24 cellular contexts compared by ENCODE assay signal in genomic region chr2:6923319-6923718, GRCh38. TPM values are rescaled to one million over a fixed set of nuclear protein-coding genes. Genes with fewer than 3 reads are reported as not detected.
A peak's percentile ranks its signal among the peaks of the same experiment; 100 is the strongest.
DNase-seq lines count a peak whose midpoint lies in the region; ATAC-seq and TF ChIP-seq lines count a peak whose summit lies in the region.
"Had no signal": no experiment of that assay in that cellular context is flagged by ENCODE, and none has a peak within 500 bp of the region (broad histone marks: within the 10 kb centered on the region; RNA-seq: fewer than 3 reads in every experiment).

No MANE protein-coding gene starts in this region.

- H3K27me3 ChIP-seq in right cardiac atrium (ENCODE audit: control insufficient read depth, insufficient read depth), result no peaks in the 10 kb centered on the region
- H3K27me3 ChIP-seq in right atrium auricular region, result no peaks in the 10 kb centered on the region

- H3K9me3 Mint-ChIP-seq in brain (peaks cover 0 to 7% (median 0%) of the 10 kb centered on the region in 5 experiments), mesothelial cell of epicardium (no peaks in the 10 kb centered on the region)
- H3K9me3 Mint-ChIP-seq: dendritic cell treated with granulocyte-macrophage colony-stimulating factor and Interleukin-4, amounts not matched to agents 40 ng/mL and 50 ng/mL, for 4 days had no signal

- H3K9me3 ChIP-seq in right cardiac atrium (ENCODE audit: control insufficient read depth, low read length) (no peaks in the 10 kb centered on the region), right atrium auricular region (no peaks in the 10 kb centered on the region)
- H3K9me3 ChIP-seq: lower lobe of right lung had no signal

- DNase-seq in right cardiac atrium (no peak), right atrium auricular region (ENCODE audit: low spot score) (no peak), mesothelial cell of epicardium (ENCODE audit: low spot score in 2 of 2, unreplicated experiment in 2 of 2) (no peak), superior temporal gyrus (ENCODE audit: extremely low spot score) (peak; percentile 56), NCI-H2029 treated with DMSO at 0.1 percent for 48 hours (lab: John Stamatoyannopoulos, UW) (no peak), T1000 (lab: John Stamatoyannopoulos, UW) (no peak)
- DNase-seq: activated CD4-positive, alpha-beta memory T cell treated with anti-CD3 and anti-CD28 coated beads for 36 hours; activated effector memory CD4-positive, alpha-beta T cell treated with anti-CD3 and anti-CD28 coated beads, Interleukin-2, amount 50 U/mL, for 16 hours; kidney; lower lobe of right lung; NCI-H1048; NCI-H187 treated with DMSO at 0.1 percent for 48 hours; NCI-H2227 treated with DMSO at 0.1 percent for 48 hours; NCI-H774; retina; RPMI8226; stimulated activated CD4-positive, alpha-beta T cell treated with anti-CD3 and anti-CD28 coated beads, Interleukin-4, amount 100 ng/mL, for 24 hours; stimulated activated naive CD4-positive, alpha-beta T cell had no signal

- TF ChIP-seq CTCF in right atrium auricular region (IDR thresholded peaks at IDR 0.05) (no peak), brain (conservative IDR thresholded peaks at IDR 0.05) (no peak), mesothelial cell of epicardium (IDR thresholded peaks at IDR 0.05; ENCODE audit: unreplicated experiment) (no peak)

- H3K27ac ChIP-seq in right cardiac atrium (ENCODE audit: low read length) (no peak overlapping the region), right atrium auricular region (no peak overlapping the region)
- H3K27ac ChIP-seq: lower lobe of right lung had no signal

- H3K4me1 Mint-ChIP-seq in brain (peaks cover 94% of the 10 kb centered on the region), mesothelial cell of epicardium (peaks cover 86% of the 10 kb centered on the region)

- peak overlapping the region; percentile 48 to 84 (median 75) for H3K27ac Mint-ChIP-seq in brain
- peak overlapping the region; percentile 13 for H3K27ac Mint-ChIP-seq in mesothelial cell of epicardium
- H3K27ac Mint-ChIP-seq: activated CD4-positive, alpha-beta memory T cell treated with anti-CD3 and anti-CD28 coated beads for 36 hours; dendritic cell treated with granulocyte-macrophage colony-stimulating factor and Interleukin-4, amounts not matched to agents 40 ng/mL and 50 ng/mL, for 4 days; T-helper 1 cell treated with Interleukin-12 subunit alpha and Interleukin-12 subunit beta and Interleukin-4 antibody, amounts not matched to agents 30 μg/mL and 1 μg/mL, for 36 hours; WTC11 had no signal

- H3K4me3 Mint-ChIP-seq in brain, result peak overlapping the region in 4 of 5 experiments; percentile 4 to 45 (median 42)
- no peak overlapping the region for H3K4me3 Mint-ChIP-seq in mesothelial cell of epicardium
- H3K4me3 Mint-ChIP-seq: activated CD4-positive, alpha-beta memory T cell treated with anti-CD3 and anti-CD28 coated beads for 36 hours; dendritic cell treated with granulocyte-macrophage colony-stimulating factor and Interleukin-4, amounts not matched to agents 40 ng/mL and 50 ng/mL, for 4 days; T-helper 1 cell treated with Interleukin-12 subunit alpha and Interleukin-12 subunit beta and Interleukin-4 antibody, amounts not matched to agents 30 μg/mL and 1 μg/mL, for 36 hours; WTC11 had no signal

- H3K36me3 Mint-ChIP-seq in brain, result peaks cover 41% of the 10 kb centered on the region
- H3K36me3 Mint-ChIP-seq in mesothelial cell of epicardium, result peaks cover 2% of the 10 kb centered on the region

- H3K4me1 ChIP-seq in right cardiac atrium (ENCODE audit: control insufficient read depth, insufficient read depth, low read length) (peaks cover 13% of the 10 kb centered on the region), right atrium auricular region (peaks cover 0 to 47% of the 10 kb centered on the region in 2 donors)

- WGBS in right cardiac atrium, result 67% methylated on average over 10 of the region's 10 CpGs

- peak; percentile 28 to 37 for ATAC-seq in right cardiac atrium
- ATAC-seq in GM21576 (IDR thresholded peaks at IDR 0.05; ENCODE audit: unreplicated experiment), result no peak
- ATAC-seq: lower lobe of right lung, WTC11 had no signal

- H3K4me3 ChIP-seq in right cardiac atrium (ENCODE audit: low read length), result no peak overlapping the region
- no peak overlapping the region for H3K4me3 ChIP-seq in right atrium auricular region
- H3K4me3 ChIP-seq: lower lobe of right lung had no signal

- peaks cover 1% of the 10 kb centered on the region for H3K27me3 Mint-ChIP-seq in brain
- no peaks in the 10 kb centered on the region for H3K27me3 Mint-ChIP-seq in mesothelial cell of epicardium (ENCODE audit: low read depth)
- H3K27me3 Mint-ChIP-seq: activated CD4-positive, alpha-beta memory T cell treated with anti-CD3 and anti-CD28 coated beads for 36 hours had no signal

- H3K36me3 ChIP-seq in right atrium auricular region, result no peaks in the 10 kb centered on the region
- H3K36me3 ChIP-seq: lower lobe of right lung had no signal

- intact Hi-C loops in right cardiac atrium (cut with DNase I), result no loop called here

RNA-seq across cellular contexts. Expression of gene RNF144A, which starts 6.1 kb away (rescaled TPM):
- total RNA-seq in right cardiac atrium, result 10 to 100 TPM in 3 of 4 donors, 1 to 10 TPM in 1; 5.9 to 14.3 (median 10.5) TPM
- 4.7 TPM for polyA plus RNA-seq in right cardiac atrium
- total RNA-seq in right atrium auricular region, result 10 to 100 TPM in 1 of 2 donors, 1 to 10 TPM in 1; 8.2 to 12.6 TPM
- polyA plus RNA-seq in brain (ENCODE audit: insufficient read depth, low read depth, low replicate concordance), result 27.5 TPM
- total RNA-seq in mesothelial cell of epicardium, result 52.3 to 54.4 TPM (median 52.8 TPM) in 3 replicates

RNA-seq across cellular contexts. Expression of gene RSAD2, which starts 45.7 kb away (rescaled TPM):
- 1 to 10 TPM; 1.6 to 6.4 (median 5.0) TPM for total RNA-seq in right cardiac atrium
- polyA plus RNA-seq in right cardiac atrium, result 3.0 TPM
- 1 to 10 TPM; 1.5 to 3.6 TPM for total RNA-seq in right atrium auricular region
- 2.4 TPM for polyA plus RNA-seq in brain (ENCODE audit: insufficient read depth, low read depth, low replicate concordance)
- total RNA-seq in mesothelial cell of epicardium, result 3.7 to 4.4 TPM (median 4.3 TPM) in 3 replicates
- total RNA-seq: WTC11 had no signal
- polyA plus RNA-seq: AG04450 had no signal

RNA-seq across cellular contexts. Expression of gene CMPK2, which starts 57.6 kb away (rescaled TPM):
- total RNA-seq in right cardiac atrium, result 1 to 10 TPM; 3.0 to 5.7 (median 4.3) TPM
- 2.7 TPM for polyA plus RNA-seq in right cardiac atrium
- 1 to 10 TPM; 1.8 to 4.4 TPM for total RNA-seq in right atrium auricular region
- polyA plus RNA-seq in brain (ENCODE audit: insufficient read depth, low read depth, low replicate concordance), result 5.9 TPM
- 4.0 to 4.5 TPM (median 4.0 TPM) in 3 replicates for total RNA-seq in mesothelial cell of epicardium
- polyA plus RNA-seq: AG04450 had no signal
